Comparison of ENCODE assay signal across 2 cellular contexts in the genomic region with DNA sequence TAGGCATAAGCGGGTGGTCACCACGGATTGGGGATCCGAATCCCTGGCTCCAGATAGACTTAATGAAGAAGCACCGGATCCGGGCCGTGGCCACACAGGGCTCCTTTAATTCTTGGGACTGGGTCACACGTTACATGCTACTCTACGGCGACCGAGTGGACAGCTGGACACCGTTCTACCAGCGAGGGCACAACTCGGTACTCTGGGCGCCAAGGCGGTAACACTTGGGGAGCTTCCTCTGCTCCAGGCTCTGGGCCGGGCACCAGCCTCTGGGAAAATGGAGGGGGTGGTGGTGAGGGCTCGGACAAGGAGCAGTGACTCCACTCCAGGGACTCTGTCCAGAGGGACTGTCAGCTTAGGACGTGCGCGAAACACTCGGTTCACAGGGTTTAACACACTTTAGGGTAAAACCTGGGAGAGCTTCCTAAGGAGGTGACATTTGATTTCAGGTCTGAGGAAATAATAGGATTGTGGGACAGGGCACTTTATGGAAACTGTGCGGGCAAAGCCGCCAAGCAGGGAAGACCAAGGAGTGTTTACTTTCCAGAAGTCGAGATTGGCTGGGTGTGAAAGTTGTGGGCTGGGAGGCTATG.
TF ChIP-seq lines count a peak whose summit lies in the region.

No MANE protein-coding gene starts in this region.

TF ChIP-seq in WTC11, 78 proteins besides CTCF, POLR2A, EP300 and RAD21:
- TF ChIP-seq, protein P1, sequence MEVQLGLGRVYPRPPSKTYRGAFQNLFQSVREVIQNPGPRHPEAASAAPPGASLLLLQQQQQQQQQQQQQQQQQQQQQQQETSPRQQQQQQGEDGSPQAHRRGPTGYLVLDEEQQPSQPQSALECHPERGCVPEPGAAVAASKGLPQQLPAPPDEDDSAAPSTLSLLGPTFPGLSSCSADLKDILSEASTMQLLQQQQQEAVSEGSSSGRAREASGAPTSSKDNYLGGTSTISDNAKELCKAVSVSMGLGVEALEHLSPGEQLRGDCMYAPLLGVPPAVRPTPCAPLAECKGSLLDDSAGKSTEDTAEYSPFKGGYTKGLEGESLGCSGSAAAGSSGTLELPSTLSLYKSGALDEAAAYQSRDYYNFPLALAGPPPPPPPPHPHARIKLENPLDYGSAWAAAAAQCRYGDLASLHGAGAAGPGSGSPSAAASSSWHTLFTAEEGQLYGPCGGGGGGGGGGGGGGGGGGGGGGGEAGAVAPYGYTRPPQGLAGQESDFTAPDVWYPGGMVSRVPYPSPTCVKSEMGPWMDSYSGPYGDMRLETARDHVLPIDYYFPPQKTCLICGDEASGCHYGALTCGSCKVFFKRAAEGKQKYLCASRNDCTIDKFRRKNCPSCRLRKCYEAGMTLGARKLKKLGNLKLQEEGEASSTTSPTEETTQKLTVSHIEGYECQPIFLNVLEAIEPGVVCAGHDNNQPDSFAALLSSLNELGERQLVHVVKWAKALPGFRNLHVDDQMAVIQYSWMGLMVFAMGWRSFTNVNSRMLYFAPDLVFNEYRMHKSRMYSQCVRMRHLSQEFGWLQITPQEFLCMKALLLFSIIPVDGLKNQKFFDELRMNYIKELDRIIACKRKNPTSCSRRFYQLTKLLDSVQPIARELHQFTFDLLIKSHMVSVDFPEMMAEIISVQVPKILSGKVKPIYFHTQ (CRISPR knock-in tag; IDR thresholded peaks at IDR 0.05) = no peak
- no peak for TF ChIP-seq RELA (CRISPR knock-in tag; IDR thresholded peaks at IDR 0.05; ENCODE audit: borderline replicate concordance)
- TF ChIP-seq ZNF396 (CRISPR knock-in tag; IDR thresholded peaks at IDR 0.05; ENCODE audit: borderline replicate concordance) = no peak
- TF ChIP-seq, protein P2, sequence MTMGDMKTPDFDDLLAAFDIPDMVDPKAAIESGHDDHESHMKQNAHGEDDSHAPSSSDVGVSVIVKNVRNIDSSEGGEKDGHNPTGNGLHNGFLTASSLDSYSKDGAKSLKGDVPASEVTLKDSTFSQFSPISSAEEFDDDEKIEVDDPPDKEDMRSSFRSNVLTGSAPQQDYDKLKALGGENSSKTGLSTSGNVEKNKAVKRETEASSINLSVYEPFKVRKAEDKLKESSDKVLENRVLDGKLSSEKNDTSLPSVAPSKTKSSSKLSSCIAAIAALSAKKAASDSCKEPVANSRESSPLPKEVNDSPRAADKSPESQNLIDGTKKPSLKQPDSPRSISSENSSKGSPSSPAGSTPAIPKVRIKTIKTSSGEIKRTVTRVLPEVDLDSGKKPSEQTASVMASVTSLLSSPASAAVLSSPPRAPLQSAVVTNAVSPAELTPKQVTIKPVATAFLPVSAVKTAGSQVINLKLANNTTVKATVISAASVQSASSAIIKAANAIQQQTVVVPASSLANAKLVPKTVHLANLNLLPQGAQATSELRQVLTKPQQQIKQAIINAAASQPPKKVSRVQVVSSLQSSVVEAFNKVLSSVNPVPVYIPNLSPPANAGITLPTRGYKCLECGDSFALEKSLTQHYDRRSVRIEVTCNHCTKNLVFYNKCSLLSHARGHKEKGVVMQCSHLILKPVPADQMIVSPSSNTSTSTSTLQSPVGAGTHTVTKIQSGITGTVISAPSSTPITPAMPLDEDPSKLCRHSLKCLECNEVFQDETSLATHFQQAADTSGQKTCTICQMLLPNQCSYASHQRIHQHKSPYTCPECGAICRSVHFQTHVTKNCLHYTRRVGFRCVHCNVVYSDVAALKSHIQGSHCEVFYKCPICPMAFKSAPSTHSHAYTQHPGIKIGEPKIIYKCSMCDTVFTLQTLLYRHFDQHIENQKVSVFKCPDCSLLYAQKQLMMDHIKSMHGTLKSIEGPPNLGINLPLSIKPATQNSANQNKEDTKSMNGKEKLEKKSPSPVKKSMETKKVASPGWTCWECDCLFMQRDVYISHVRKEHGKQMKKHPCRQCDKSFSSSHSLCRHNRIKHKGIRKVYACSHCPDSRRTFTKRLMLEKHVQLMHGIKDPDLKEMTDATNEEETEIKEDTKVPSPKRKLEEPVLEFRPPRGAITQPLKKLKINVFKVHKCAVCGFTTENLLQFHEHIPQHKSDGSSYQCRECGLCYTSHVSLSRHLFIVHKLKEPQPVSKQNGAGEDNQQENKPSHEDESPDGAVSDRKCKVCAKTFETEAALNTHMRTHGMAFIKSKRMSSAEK (CRISPR knock-in tag; IDR thresholded peaks at IDR 0.05; ENCODE audit: borderline replicate concordance) = no peak
- TF ChIP-seq, protein P3, sequence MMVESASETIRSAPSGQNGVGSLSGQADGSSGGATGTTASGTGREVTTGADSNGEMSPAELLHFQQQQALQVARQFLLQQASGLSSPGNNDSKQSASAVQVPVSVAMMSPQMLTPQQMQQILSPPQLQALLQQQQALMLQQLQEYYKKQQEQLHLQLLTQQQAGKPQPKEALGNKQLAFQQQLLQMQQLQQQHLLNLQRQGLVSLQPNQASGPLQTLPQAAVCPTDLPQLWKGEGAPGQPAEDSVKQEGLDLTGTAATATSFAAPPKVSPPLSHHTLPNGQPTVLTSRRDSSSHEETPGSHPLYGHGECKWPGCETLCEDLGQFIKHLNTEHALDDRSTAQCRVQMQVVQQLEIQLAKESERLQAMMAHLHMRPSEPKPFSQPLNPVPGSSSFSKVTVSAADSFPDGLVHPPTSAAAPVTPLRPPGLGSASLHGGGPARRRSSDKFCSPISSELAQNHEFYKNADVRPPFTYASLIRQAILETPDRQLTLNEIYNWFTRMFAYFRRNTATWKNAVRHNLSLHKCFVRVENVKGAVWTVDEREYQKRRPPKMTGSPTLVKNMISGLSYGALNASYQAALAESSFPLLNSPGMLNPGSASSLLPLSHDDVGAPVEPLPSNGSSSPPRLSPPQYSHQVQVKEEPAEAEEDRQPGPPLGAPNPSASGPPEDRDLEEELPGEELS (CRISPR knock-in tag; IDR thresholded peaks at IDR 0.05) = no peak
- TF ChIP-seq, protein P4, sequence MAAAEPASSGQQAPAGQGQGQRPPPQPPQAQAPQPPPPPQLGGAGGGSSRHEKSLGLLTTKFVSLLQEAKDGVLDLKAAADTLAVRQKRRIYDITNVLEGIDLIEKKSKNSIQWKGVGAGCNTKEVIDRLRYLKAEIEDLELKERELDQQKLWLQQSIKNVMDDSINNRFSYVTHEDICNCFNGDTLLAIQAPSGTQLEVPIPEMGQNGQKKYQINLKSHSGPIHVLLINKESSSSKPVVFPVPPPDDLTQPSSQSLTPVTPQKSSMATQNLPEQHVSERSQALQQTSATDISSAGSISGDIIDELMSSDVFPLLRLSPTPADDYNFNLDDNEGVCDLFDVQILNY (CRISPR knock-in tag; IDR thresholded peaks at IDR 0.05) = no peak
- TF ChIP-seq ZNF671 (CRISPR knock-in tag; IDR thresholded peaks at IDR 0.05) = no peak
- TF ChIP-seq JAZF1 (CRISPR knock-in tag; IDR thresholded peaks at IDR 0.05) = no peak
- TF ChIP-seq ESRRA (CRISPR knock-in tag; IDR thresholded peaks at IDR 0.05; ENCODE audit: borderline replicate concordance) = no peak
- TF ChIP-seq ZNF121 (CRISPR knock-in tag; IDR thresholded peaks at IDR 0.05) = no peak
- no peak for TF ChIP-seq CBFB (CRISPR knock-in tag; IDR thresholded peaks at IDR 0.05; ENCODE audit: low read depth)
TF ChIP-seq in WTC11: peak in this region for 0.

TF ChIP-seq in endothelial cell of umbilical vein, 7 proteins besides CTCF, POLR2A, EP300 and RAD21:
- TF ChIP-seq GATA2 (IDR thresholded peaks at IDR 0.05; ENCODE audit: insufficient read depth, insufficient read length, low read depth, low read length) (no peak), EZH2 (IDR thresholded peaks at IDR 0.05; ENCODE audit: borderline replicate concordance, low read depth, low read length, severe bottlenecking) (peak; percentile 50)
